Comparison of ENCODE assay signal across 8 cellular contexts in the genomic region with DNA sequence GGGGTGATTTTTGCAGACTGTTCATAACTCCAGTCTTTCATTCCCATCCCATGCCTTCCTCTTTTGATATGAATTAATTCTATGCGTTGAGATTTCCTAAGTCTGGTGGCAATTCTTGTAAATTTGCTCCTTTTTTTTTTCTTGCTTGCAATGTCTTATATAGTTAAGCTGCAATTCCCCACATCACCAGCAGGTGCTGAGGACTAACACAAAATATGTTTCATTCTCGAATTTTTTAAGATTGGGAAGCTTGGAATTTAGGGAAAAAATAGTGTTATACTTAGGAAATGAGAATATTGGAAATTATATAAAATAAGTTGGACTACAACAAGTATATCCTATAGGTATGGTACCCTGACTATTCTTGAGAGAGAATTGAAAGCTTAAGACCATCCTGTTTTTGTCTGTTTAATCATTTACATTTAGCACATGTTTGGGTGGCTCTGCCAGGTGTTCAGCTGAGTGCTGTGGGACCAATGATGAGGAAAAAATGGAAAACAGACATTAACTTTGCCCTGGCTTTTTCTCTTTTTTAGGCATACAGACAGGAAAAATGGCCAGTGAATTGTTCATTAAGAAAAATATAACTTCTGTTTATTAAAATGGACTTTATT. TPM values are rescaled to one million over a fixed set of nuclear protein-coding genes. Genes with fewer than 3 reads are reported as not detected.
DNase-seq lines count a peak whose midpoint lies in the region; ATAC-seq and TF ChIP-seq lines count a peak whose summit lies in the region.

No MANE protein-coding gene starts in this region.

- no peak overlapping the region for H3K4me3 Mint-ChIP-seq in activated naive CD4-positive, alpha-beta T cell treated with anti-CD3 and anti-CD28 coated beads, Interleukin-2, amount 10 ng/mL, durations not matched to agents 7 days and 5 days
- no peak overlapping the region for H3K4me3 Mint-ChIP-seq in endodermal cell

- TF ChIP-seq CTCF in endodermal cell (conservative IDR thresholded peaks at IDR 0.05), result peak; percentile 83

- CTCF ChIA-PET in activated naive CD4-positive, alpha-beta T cell treated with anti-CD3 and anti-CD28 coated beads, Interleukin-2, amount 10 ng/mL, durations not matched to agents 7 days and 5 days (lab: Charles Lee), result interaction anchor here (0.6 to 1.3 kb wide), 2 partner anchors 10 to 632 kb away, joined by 3 to 4 read pairs; no protein-coding TSS in a partner anchor

- no peaks in the 10 kb centered on the region for H3K9me3 Mint-ChIP-seq in activated naive CD4-positive, alpha-beta T cell treated with anti-CD3 and anti-CD28 coated beads, Interleukin-2, amount 10 ng/mL, durations not matched to agents 7 days and 5 days
- peaks cover 35% of the 10 kb centered on the region for H3K9me3 Mint-ChIP-seq in endodermal cell

- no peaks in the 10 kb centered on the region for H3K4me1 Mint-ChIP-seq in activated naive CD4-positive, alpha-beta T cell treated with anti-CD3 and anti-CD28 coated beads, Interleukin-2, amount 10 ng/mL, durations not matched to agents 7 days and 5 days
- H3K4me1 Mint-ChIP-seq in endodermal cell, result no peaks in the 10 kb centered on the region

- H3K27ac ChIP-seq in endodermal cell (ENCODE audit: low read depth, low read length), result no peak overlapping the region

- DNase-seq in activated naive CD4-positive, alpha-beta T cell treated with anti-CD3 and anti-CD28 coated beads, Interleukin-2, amount 10 ng/mL, durations not matched to agents 7 days and 5 days, result peak; percentile 21
- no peak for DNase-seq in activated naive CD4-positive, alpha-beta T cell treated with Interleukin-2 at 50 U/mL for 16 hours
- peak; percentile 45 for DNase-seq in NAMALWA (ENCODE audit: low spot score)
- no peak for DNase-seq in endodermal cell
- DNase-seq in stimulated activated CD8-positive, alpha-beta memory T cell treated with anti-CD3 and anti-CD28 coated beads, Interleukin-4, amount 100 ng/mL, for 48 hours, result peak; percentile 29
- DNase-seq in effector CD8-positive, alpha-beta T cell (lab: John Stamatoyannopoulos, UW), result no peak
- DNase-seq in NK-92 treated with Interleukin-12 subunit alpha and Interleukin-12 subunit beta, amount 100 ng/mL, for 24 hours (lab: John Stamatoyannopoulos, UW), result no peak

- H3K27me3 ChIP-seq in endodermal cell (ENCODE audit: control insufficient read depth, insufficient read depth, low read length, poor library complexity, severe bottlenecking), result no peaks in the 10 kb centered on the region

- H3K4me1 ChIP-seq in endodermal cell (ENCODE audit: control insufficient read depth, insufficient read depth, low read length), result no peaks in the 10 kb centered on the region

- H3K9me3 ChIP-seq in endodermal cell (ENCODE audit: control insufficient read depth, low read length), result no peaks in the 10 kb centered on the region

- WGBS in endodermal cell (ENCODE audit: insufficient coverage in 1 of 2, insufficient read length in 1 of 2), 2 experiments, result 11% methylated on average over 1 of the region's 2 CpGs; no CpG with 5 or more reads in 1 of the 2 experiments

- no peak overlapping the region for H3K27ac Mint-ChIP-seq in activated naive CD4-positive, alpha-beta T cell treated with anti-CD3 and anti-CD28 coated beads, Interleukin-2, amount 10 ng/mL, durations not matched to agents 7 days and 5 days
- no peak overlapping the region for H3K27ac Mint-ChIP-seq in endodermal cell

- H3K9ac ChIP-seq in endodermal cell (ENCODE audit: extremely low read depth, low read length, poor library complexity, severe bottlenecking), result no peak overlapping the region

- no peaks in the 10 kb centered on the region for H3K36me3 ChIP-seq in endodermal cell (ENCODE audit: control insufficient read depth, insufficient read depth, low read length)

- H3K27me3 Mint-ChIP-seq in activated naive CD4-positive, alpha-beta T cell treated with anti-CD3 and anti-CD28 coated beads, Interleukin-2, amount 10 ng/mL, durations not matched to agents 7 days and 5 days, result no peaks in the 10 kb centered on the region
- H3K27me3 Mint-ChIP-seq in endodermal cell (ENCODE audit: insufficient read depth), result no peaks in the 10 kb centered on the region

- H3K36me3 Mint-ChIP-seq in activated naive CD4-positive, alpha-beta T cell treated with anti-CD3 and anti-CD28 coated beads, Interleukin-2, amount 10 ng/mL, durations not matched to agents 7 days and 5 days, result no peaks in the 10 kb centered on the region
- H3K36me3 Mint-ChIP-seq in endodermal cell (ENCODE audit: low read depth), result no peaks in the 10 kb centered on the region

- ATAC-seq in GM21786 (IDR thresholded peaks at IDR 0.05; ENCODE audit: unreplicated experiment), result no peak

- no peak overlapping the region for H3K4me3 ChIP-seq in endodermal cell (ENCODE audit: low read length)

RNA-seq across cellular contexts. Expression of a gene that starts 30.2 kb away (rescaled TPM):
- total RNA-seq in endodermal cell, result 1 to 10 TPM; 3.7 to 5.6 TPM
- polyA plus RNA-seq in endodermal cell (2013, experiment 1 of 2), result 8.0 TPM
- polyA plus RNA-seq in endodermal cell (2013, experiment 2 of 2), result 8.9 TPM

Comparison
In these comparisons a context has a peak if more than half of its experiments do, and no peak if none do; other contexts are left out.
1. DNase-seq: peak in activated naive CD4-positive, alpha-beta T cell treated with anti-CD3 and anti-CD28 coated beads, Interleukin-2, amount 10 ng/mL, durations not matched to agents 7 days and 5 days (single experiment), NAMALWA (single experiment) and stimulated activated CD8-positive, alpha-beta memory T cell treated with anti-CD3 and anti-CD28 coated beads, Interleukin-4, amount 100 ng/mL, for 48 hours (single experiment); none in activated naive CD4-positive, alpha-beta T cell treated with Interleukin-2 at 50 U/mL for 16 hours (single experiment), endodermal cell (single experiment), effector CD8-positive, alpha-beta T cell (single experiment) and NK-92 treated with Interleukin-12 subunit alpha and Interleukin-12 subunit beta, amount 100 ng/mL, for 24 hours (single experiment).